ENCODE assay signal across 9 cellular contexts in genomic region chr15:40379853-40380252, GRCh38. TPM values are rescaled to one million over a fixed set of nuclear protein-coding genes. Genes with fewer than 3 reads are reported as not detected.
DNase-seq lines count a peak whose midpoint lies in the region; ATAC-seq and TF ChIP-seq lines count a peak whose summit lies in the region.
"Had no signal": no experiment of that assay in that cellular context is flagged by ENCODE, and none has a peak within 500 bp of the region (broad histone marks: within the 10 kb centered on the region; RNA-seq: fewer than 3 reads in every experiment).

No MANE protein-coding gene starts in this region.

- no peaks in the 10 kb centered on the region for H3K27me3 ChIP-seq in heart right ventricle
- H3K27me3 ChIP-seq in testis: no peaks in the 10 kb centered on the region

- ATAC-seq in heart right ventricle: peak in 7 of 8 donors; percentile 31 to 84 (median 71)

- no peak for TF ChIP-seq CTCF in heart right ventricle (IDR thresholded peaks at IDR 0.05)
- no peak for TF ChIP-seq CTCF in testis (IDR thresholded peaks at IDR 0.05)

- 11 to 14% methylated on average over 4 of the region's 4 CpGs for WGBS in heart right ventricle, 2 donors
- WGBS in testis, 2 donors: 38 to 40% methylated on average over 4 of the region's 4 CpGs

- H3K4me1 ChIP-seq in heart right ventricle (peaks cover 0 to 36% (median 21%) of the 10 kb centered on the region in 9 donors), testis (peaks cover 7% of the 10 kb centered on the region)

- H3K9me3 ChIP-seq in heart right ventricle: no peaks in the 10 kb centered on the region
- no peaks in the 10 kb centered on the region for H3K9me3 ChIP-seq in testis

- H3K4me3 ChIP-seq in heart right ventricle (no peak overlapping the region), testis (no peak overlapping the region)

- DNase-seq in HK-2 (ENCODE audit: unreplicated experiment): peak; percentile 49
- DNase-seq in T1000 (lab: John Stamatoyannopoulos, UW): peak; percentile 48
- peak in 1 of 2 donors; percentile 66 for DNase-seq in heart right ventricle
- DNase-seq in testis: peak; percentile 87
- no peak for DNase-seq in NCI-H345 treated with DMSO at 0.1 percent for 48 hours (lab: John Stamatoyannopoulos, UW; ENCODE audit: unreplicated experiment)
- DNase-seq in stimulated activated CD4-positive, alpha-beta T cell treated with anti-CD3 and anti-CD28 coated beads, Interleukin-2, amount 100 ng/mL, for 48 hours: no peak
- DNase-seq in NCI-H128 (lab: John Stamatoyannopoulos, UW; ENCODE audit: unreplicated experiment): no peak
- no peak for DNase-seq in GM19240 (ENCODE audit: insufficient read length, low spot score)
- DNase-seq: activated CD8-positive, alpha-beta memory T cell treated with anti-CD3 and anti-CD28 coated beads for 24 hours had no signal

- H3K27ac ChIP-seq in heart right ventricle (peak overlapping the region in 7 of 10 donors; percentile 42 to 78 (median 65)), testis (no peak overlapping the region)

- intact Hi-C loops in heart right ventricle (cut with DNase I) (loop anchor here in 1 of 10 donors (10.0 kb wide), 1 partner anchor 55 kb away; the partner anchor contains the start of gene INAFM2), testis (cut with DNase I; ENCODE audit: low total_unique reads) (no loop called here)

- no peaks in the 10 kb centered on the region for H3K36me3 ChIP-seq in heart right ventricle
- no peaks in the 10 kb centered on the region for H3K36me3 ChIP-seq in testis (ENCODE audit: low read depth, missing control alignments)

- no peak for TF ChIP-seq POLR2A in testis (IDR thresholded peaks at IDR 0.05)

RNA-seq across cellular contexts. Expression of gene KNSTRN, which starts 2.7 kb away (rescaled TPM):
- total RNA-seq in heart right ventricle (10 to 100 TPM in 3 of 10 donors, 1 to 10 TPM in 7; 5.3 to 16.0 (median 8.3) TPM), testis (10 to 100 TPM; 39.6 to 66.9 TPM)
- polyA plus RNA-seq in heart right ventricle (10 to 100 TPM in 1 of 2 donors, 1 to 10 TPM in 1; 8.2 to 13.1 TPM), testis (ENCODE audit: insufficient read depth, low read depth, low replicate concordance) (125 TPM)

RNA-seq across cellular contexts. Expression of gene DISP2, which starts 21.8 kb away (rescaled TPM):
- total RNA-seq in heart right ventricle (1 to 10 TPM in 2 of 10 donors, under 1 TPM in 8; 0.08 to 1.3 (median 0.71) TPM), testis (1 to 10 TPM; 4.4 to 7.6 TPM)
- polyA plus RNA-seq in heart right ventricle (1 to 10 TPM in 1 of 2 donors, under 1 TPM in 1; 0.16 to 2.7 TPM), testis (ENCODE audit: insufficient read depth, low read depth, low replicate concordance) (3.0 TPM)

RNA-seq across cellular contexts. Expression of gene IVD, which starts 25.7 kb away (rescaled TPM):
- total RNA-seq in heart right ventricle (100 to 1,000 TPM in 7 of 10 donors, 10 to 100 TPM in 3; 71.1 to 143 (median 109) TPM), testis (10 to 100 TPM; 79.1 to 94.7 TPM)
- polyA plus RNA-seq in heart right ventricle (10 to 100 TPM; 42.2 to 44.4 TPM), testis (ENCODE audit: insufficient read depth, low read depth, low replicate concordance) (88.7 TPM)

RNA-seq across cellular contexts. Expression of gene PHGR1, which starts 29.0 kb away (rescaled TPM):
- total RNA-seq in heart right ventricle: not detected
- not detected for polyA plus RNA-seq in heart right ventricle
- not detected for total RNA-seq in testis
- polyA plus RNA-seq in testis (ENCODE audit: insufficient read depth, low read depth, low replicate concordance): not detected

RNA-seq across cellular contexts. Expression of gene CCDC9B, which starts 39.1 kb away (rescaled TPM):
- total RNA-seq in heart right ventricle (100 to 1,000 TPM; 113 to 190 (median 151) TPM), testis (10 to 100 TPM; 36.8 to 38.9 TPM)
- polyA plus RNA-seq in heart right ventricle (10 to 100 TPM; 13.0 to 97.4 TPM), testis (ENCODE audit: insufficient read depth, low read depth, low replicate concordance) (20.4 TPM)

Comparison
In these comparisons a context has a peak if more than half of its experiments do, and no peak if none do; other contexts are left out.
1. DNase-seq: peak in HK-2 (single experiment), T1000 (single experiment) and testis (single experiment); none in NCI-H345 treated with DMSO at 0.1 percent for 48 hours (single experiment), stimulated activated CD4-positive, alpha-beta T cell treated with anti-CD3 and anti-CD28 coated beads, Interleukin-2, amount 100 ng/mL, for 48 hours (0 of 2), NCI-H128 (single experiment) and GM19240 (single experiment).
2. H3K27ac ChIP-seq: peak in heart right ventricle (7 of 10); none in testis (0 of 2).